Comparison of ENCODE assay signal across 22 cellular contexts in the genomic region with DNA sequence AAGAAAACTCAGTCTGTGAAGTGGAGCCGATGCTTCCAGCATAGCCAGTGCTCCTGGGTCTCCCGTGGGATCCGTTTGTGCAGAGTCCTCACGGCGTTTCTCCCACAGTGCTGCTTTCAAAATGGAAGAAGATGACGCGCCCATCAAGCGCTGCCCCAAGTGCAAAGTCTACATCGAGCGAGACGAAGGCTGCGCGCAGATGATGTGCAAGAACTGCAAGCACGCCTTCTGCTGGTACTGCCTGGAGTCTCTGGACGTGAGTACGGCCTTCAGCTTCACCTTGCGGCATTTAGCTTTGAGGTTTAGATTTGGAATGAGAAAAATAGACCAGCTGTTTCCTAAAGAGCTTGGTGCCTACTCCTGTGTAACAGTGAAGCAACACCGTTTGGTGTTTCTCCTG.
DNase-seq lines count a peak whose midpoint lies in the region; ATAC-seq, FAIRE-seq and TF ChIP-seq lines count a peak whose summit lies in the region.
"Had no signal": no experiment of that assay in that cellular context is flagged by ENCODE, and none has a peak within 500 bp of the region (broad histone marks: within the 10 kb centered on the region; RNA-seq: fewer than 3 reads in every experiment).

No MANE protein-coding gene starts in this region.

- 85% methylated on average over 10 of the region's 18 CpGs; no CpG with 5 or more reads in 1 of the 2 experiments for WGBS in IMR-90 (ENCODE audit: extremely low coverage in 2 of 2, insufficient read length in 1 of 2), 2 experiments
- WGBS in body of pancreas, 2 donors = 44 to 56% methylated on average over 18 of the region's 18 CpGs
- 85 to 94% (median 87%) methylated on average over 18 of the region's 18 CpGs for WGBS in spleen, 5 donors

- intact Hi-C loops in IMR-90 (cut with micrococcal nuclease) = no loop called here
- intact Hi-C loops in body of pancreas (cut with DNase I) = loop anchor here (10.0 kb wide), 1 partner anchor 49 kb away; no protein-coding TSS in a partner anchor
- intact Hi-C loops in spleen (cut with DNase I; ENCODE audit: low total_unique reads) = no loop called here

- no peak overlapping the region for H3K9ac ChIP-seq in IMR-90 (ENCODE audit: low read depth, low read length)
- H3K9ac ChIP-seq: KMS-11 had no signal

- H3K27me3 ChIP-seq in IMR-90 (ENCODE audit: control insufficient read depth, insufficient read depth, low read length) (no peaks in the 10 kb centered on the region), body of pancreas (no peaks in the 10 kb centered on the region), spleen (replicated peaks in 1 of 7) (no peaks in the 10 kb centered on the region)
- H3K27me3 ChIP-seq: SJSA1 had no signal

- peak overlapping the region; percentile 17 for H2AFZ ChIP-seq in IMR-90 (replicated peaks; ENCODE audit: low read length, poor library complexity)

- no peak overlapping the region for H3K4ac ChIP-seq in IMR-90 (ENCODE audit: low read depth, low read length)

- H3K4me3 Mint-ChIP-seq in nephron = no peak overlapping the region
- H3K4me3 Mint-ChIP-seq: HFFc6, IgD-negative memory B cell had no signal

- no peaks in the 10 kb centered on the region for H3K36me3 ChIP-seq in IMR-90 (ENCODE audit: control insufficient read depth, insufficient read depth, low read length)
- peaks cover 0 to 1% of the 10 kb centered on the region in 2 donors for H3K36me3 ChIP-seq in body of pancreas (replicated peaks in 1 of 2; ENCODE audit: insufficient read depth in 1 of 2, low read depth in 2 of 2)
- H3K36me3 ChIP-seq in spleen = peaks cover 3 to 99% (median 28%) of the 10 kb centered on the region in 6 donors
- H3K36me3 ChIP-seq: HAP-1, SJSA1 had no signal

- peaks cover 4% of the 10 kb centered on the region for H3K27me3 Mint-ChIP-seq in nephron (ENCODE audit: low read depth)
- H3K27me3 Mint-ChIP-seq: IgD-negative memory B cell had no signal

- no peaks in the 10 kb centered on the region for H3K9me1 ChIP-seq in IMR-90 (ENCODE audit: insufficient read depth, low read length)

- peak overlapping the region; percentile 49 for H2AK9ac ChIP-seq in IMR-90 (replicated peaks; ENCODE audit: low read depth, low read length, poor library complexity)

- H2BK15ac ChIP-seq in IMR-90 (ENCODE audit: low read depth, low read length) = no peak overlapping the region

- H3K18ac ChIP-seq in IMR-90 (ENCODE audit: low read depth, low read length) = no peak overlapping the region

- peaks cover 68% of the 10 kb centered on the region for H3K36me3 Mint-ChIP-seq in nephron (ENCODE audit: low read depth)

- H3K4me3 ChIP-seq in IMR-90 (ENCODE audit: insufficient read depth, low read depth, low read length) (no peak overlapping the region), body of pancreas (no peak overlapping the region), spleen (no peak overlapping the region)
- H3K4me3 ChIP-seq: HAP-1, SJSA1 had no signal

- no peak overlapping the region for H3K4me2 ChIP-seq in IMR-90 (ENCODE audit: low read depth, low read length)
- H3K4me2 ChIP-seq: KMS-11 had no signal

- H3K79me1 ChIP-seq in IMR-90 (ENCODE audit: low read depth in 1 of 2, low read length in 2 of 2) = no peaks in the 10 kb centered on the region

- H2BK5ac ChIP-seq in IMR-90 (ENCODE audit: low read depth, low read length, poor library complexity, severe bottlenecking) = no peak overlapping the region

- H3K4me1 ChIP-seq in IMR-90 (ENCODE audit: control insufficient read depth, insufficient read depth, low read length) = no peaks in the 10 kb centered on the region
- peaks cover 74% of the 10 kb centered on the region for H3K4me1 ChIP-seq in body of pancreas
- H3K4me1 ChIP-seq in spleen = peaks cover 17 to 98% (median 72%) of the 10 kb centered on the region in 6 donors
- H3K4me1 ChIP-seq: SJSA1 had no signal

- DNase-seq in IMR-90 (no peak), body of pancreas (peak; percentile 83 to 92 (median 90)), spleen (no peak), urothelium cell line (ENCODE audit: low spot score) (no peak), T-helper 1 cell (no peak), SKM-1 (lab: John Stamatoyannopoulos, UW; ENCODE audit: unreplicated experiment) (no peak)
- DNase-seq: GOT3, HFFc6, NCI-H1048, NCI-H1417, NCI-H1694, NCI-H2029 treated with DMSO at 0.1 percent for 48 hours, NCI-H526 treated with DMSO at 0.1 percent for 48 hours, Right ventricle myocardium superior, RPMI8226 had no signal

- no peak overlapping the region for H3K14ac ChIP-seq in IMR-90 (replicated peaks; ENCODE audit: low read depth, low read length)

- TF ChIP-seq CTCF in IMR-90 (conservative IDR thresholded peaks at IDR 0.05; ENCODE audit: low read depth, low read length) (no peak), body of pancreas (IDR thresholded peaks at IDR 0.05) (peak in 6 of 7 experiments; percentile 6 to 62 (median 51)), nephron (IDR thresholded peaks at IDR 0.05; ENCODE audit: unreplicated experiment in 3 of 3) (no peak), spleen (IDR thresholded peaks at IDR 0.05 in 8 of 11, conservative IDR thresholded peaks at IDR 0.05 in 3 of 11) (no peak)

- no peak overlapping the region for H3K23ac ChIP-seq in IMR-90 (ENCODE audit: low read depth, low read length)

- H3K27ac Mint-ChIP-seq in nephron = peak overlapping the region in 2 of 3 experiments; percentile 91 to 93
- H3K27ac Mint-ChIP-seq: HFFc6, IgD-negative memory B cell had no signal

- peaks cover 78% of the 10 kb centered on the region for H3K4me1 Mint-ChIP-seq in nephron
- H3K4me1 Mint-ChIP-seq: IgD-negative memory B cell had no signal

- TF ChIP-seq POLR2A in IMR-90 (IDR thresholded peaks at IDR 0.05; ENCODE audit: low read depth, low read length) = no peak
- no peak for TF ChIP-seq POLR2A in body of pancreas (IDR thresholded peaks at IDR 0.05)
- no peak for TF ChIP-seq POLR2A in spleen (IDR thresholded peaks at IDR 0.05)

- H2BK120ac ChIP-seq in IMR-90 (ENCODE audit: low read depth, low read length) = no peak overlapping the region

- H4K8ac ChIP-seq in IMR-90 (ENCODE audit: low read depth in 2 of 2, low read length in 2 of 2) = no peak overlapping the region

- no peaks in the 10 kb centered on the region for H3K9me3 Mint-ChIP-seq in nephron
- H3K9me3 Mint-ChIP-seq: IgD-negative memory B cell had no signal

- no peak for FAIRE-seq in urothelium cell line (lab: Jason Lieb, UNC)
- FAIRE-seq: D721Med had no signal

- no peaks in the 10 kb centered on the region for H4K20me1 ChIP-seq in IMR-90 (ENCODE audit: insufficient read depth, low read length)

- H3K27ac ChIP-seq in IMR-90 (ENCODE audit: insufficient read depth, low read length) = no peak overlapping the region
- peak overlapping the region; percentile 83 to 93 (median 86) for H3K27ac ChIP-seq in body of pancreas
- H3K27ac ChIP-seq in spleen = peak overlapping the region in 7 of 8 donors; percentile 11 to 90 (median 55)
- H3K27ac ChIP-seq: KMS-11, SJSA1 had no signal

- no peak overlapping the region for H2BK20ac ChIP-seq in IMR-90 (ENCODE audit: low read depth, low read length)

- H3K56ac ChIP-seq in IMR-90 (ENCODE audit: extremely low read depth, insufficient read depth, low read length) = no peak overlapping the region

- POLR2A ChIA-PET in IMR-90 (lab: Charles Lee; ENCODE audit: unreplicated experiment) = no interaction called here

- no peaks in the 10 kb centered on the region for H3K9me3 ChIP-seq in IMR-90 (ENCODE audit: control insufficient read depth, insufficient read depth, low read length)
- no peaks in the 10 kb centered on the region for H3K9me3 ChIP-seq in body of pancreas
- no peaks in the 10 kb centered on the region for H3K9me3 ChIP-seq in spleen
- H3K9me3 ChIP-seq: HAP-1, SJSA1 had no signal

- H4K5ac ChIP-seq in IMR-90 (ENCODE audit: low read depth, low read length) = no peak overlapping the region

- dilution Hi-C loops in IMR-90 (cut with HindIII; ENCODE audit: low sequenced_read_pairs, unreplicated experiment) = no loop called here

- no peak overlapping the region for H4K91ac ChIP-seq in IMR-90 (ENCODE audit: insufficient read depth, low read depth, low read length)

- in situ Hi-C loops in IMR-90 (cut with MboI; ENCODE audit: low sequenced_read_pairs) = no loop called here

- TF ChIP-seq RAD21 in IMR-90 (IDR thresholded peaks at IDR 0.05; ENCODE audit: low read length) = no peak

- BruUV-seq in IMR-90 (replicated peaks; lab: Mats Ljungman, UMichigan) = no TSS peak

- ATAC-seq in IMR-90 (ENCODE audit: low read depth) (no peak), body of pancreas (peak; percentile 68), HG03108 (IDR thresholded peaks at IDR 0.05; ENCODE audit: unreplicated experiment) (no peak)

- CTCF ChIA-PET in IMR-90 (lab: Yijun Ruan, JAX) = no interaction called here

- H2AK5ac ChIP-seq in IMR-90 (ENCODE audit: low read depth, low read length) = no peak overlapping the region

TF ChIP-seq in IMR-90, 13 proteins besides CTCF, POLR2A, EP300 and RAD21 (continues in another document):
- TF ChIP-seq MAFK (IDR thresholded peaks at IDR 0.05; ENCODE audit: low read depth, low read length) (no peak), USF2 (IDR thresholded peaks at IDR 0.05; ENCODE audit: low read depth, low read length) (no peak), BHLHE40 (IDR thresholded peaks at IDR 0.05; ENCODE audit: low read depth, low read length) (no peak), NFE2L2 (IDR thresholded peaks at IDR 0.05; ENCODE audit: low read depth, low read length) (no peak), MAZ (IDR thresholded peaks at IDR 0.05; ENCODE audit: borderline replicate concordance, low read depth, low read length) (no peak), RCOR1 (IDR thresholded peaks at IDR 0.05; ENCODE audit: insufficient replicate concordance, low read length) (no peak), CEBPB (IDR thresholded peaks at IDR 0.05; ENCODE audit: low read depth, low read length) (no peak), MXI1 (IDR thresholded peaks at IDR 0.05; ENCODE audit: borderline replicate concordance, low read depth, low read length) (no peak), RFX5 (IDR thresholded peaks at IDR 0.05; ENCODE audit: low read depth, low read length) (no peak)
- TF ChIP-seq, protein P1, sequence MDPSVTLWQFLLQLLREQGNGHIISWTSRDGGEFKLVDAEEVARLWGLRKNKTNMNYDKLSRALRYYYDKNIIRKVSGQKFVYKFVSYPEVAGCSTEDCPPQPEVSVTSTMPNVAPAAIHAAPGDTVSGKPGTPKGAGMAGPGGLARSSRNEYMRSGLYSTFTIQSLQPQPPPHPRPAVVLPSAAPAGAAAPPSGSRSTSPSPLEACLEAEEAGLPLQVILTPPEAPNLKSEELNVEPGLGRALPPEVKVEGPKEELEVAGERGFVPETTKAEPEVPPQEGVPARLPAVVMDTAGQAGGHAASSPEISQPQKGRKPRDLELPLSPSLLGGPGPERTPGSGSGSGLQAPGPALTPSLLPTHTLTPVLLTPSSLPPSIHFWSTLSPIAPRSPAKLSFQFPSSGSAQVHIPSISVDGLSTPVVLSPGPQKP (IDR thresholded peaks at IDR 0.05; ENCODE audit: borderline replicate concordance, low read depth, low read length) = no peak

Comparison
In these comparisons a context has a peak if more than half of its experiments do, and no peak if none do; other contexts are left out.
1. DNase-seq: peak in body of pancreas (4 of 4); none in IMR-90 (single experiment), spleen (single experiment), urothelium cell line (single experiment), T-helper 1 cell (0 of 5) and SKM-1 (single experiment).
2. CTCF ChIP-seq: peak in body of pancreas (6 of 7); none in IMR-90 (single experiment), nephron (0 of 3) and spleen (0 of 11).